Comparison of ENCODE assay signal across 32 cellular contexts in genomic region chr7:101547916-101548599, GRCh38.
A peak's percentile ranks its signal among the peaks of the same experiment; 100 is the strongest.
DNase-seq lines count a peak whose midpoint lies in the region; TF ChIP-seq lines count a peak whose summit lies in the region.
"Had no signal": no experiment of that assay in that cellular context is flagged by ENCODE, and none has a peak within 500 bp of the region (broad histone marks: within the 10 kb centered on the region; RNA-seq: fewer than 3 reads in every experiment).

No MANE protein-coding gene starts in this region.

- H3K27ac ChIP-seq in endodermal cell (ENCODE audit: low read depth, low read length) (no peak overlapping the region), brain microvascular endothelial cell (no peak overlapping the region)
- H3K27ac ChIP-seq: ascending aorta, KMS-11, ovary, SK-N-MC, testis, uterus had no signal

- H3K9ac ChIP-seq in endodermal cell (ENCODE audit: extremely low read depth, low read length, poor library complexity, severe bottlenecking), result no peak overlapping the region
- H3K9ac ChIP-seq: KMS-11 had no signal

- H3K27me3 Mint-ChIP-seq in activated naive CD4-positive, alpha-beta T cell treated with anti-CD3 and anti-CD28 coated beads, Interleukin-2, amount 10 ng/mL, durations not matched to agents 7 days and 5 days, result no peaks in the 10 kb centered on the region
- no peaks in the 10 kb centered on the region for H3K27me3 Mint-ChIP-seq in endodermal cell (ENCODE audit: insufficient read depth)
- H3K27me3 Mint-ChIP-seq in neural crest cell (ENCODE audit: low read depth), result peaks cover 24% of the 10 kb centered on the region

- H3K4me3 Mint-ChIP-seq in activated naive CD4-positive, alpha-beta T cell treated with anti-CD3 and anti-CD28 coated beads, Interleukin-2, amount 10 ng/mL, durations not matched to agents 7 days and 5 days, result no peak overlapping the region
- H3K4me3 Mint-ChIP-seq in endodermal cell (no peak overlapping the region), neural crest cell (no peak overlapping the region)
- H3K4me3 Mint-ChIP-seq: activated naive CD8-positive, alpha-beta T cell treated with anti-CD3 and anti-CD28 coated beads, Interleukin-2, amount 10 ng/mL, durations not matched to agents 7 days and 5 days; CD4-positive, alpha-beta memory T cell; natural killer cell; T-helper 1 cell treated with Interleukin-12 subunit alpha and Interleukin-12 subunit beta and Interleukin-4 antibody, amounts not matched to agents 30 μg/mL and 1 μg/mL, for 36 hours had no signal

- H3K9me3 Mint-ChIP-seq in activated naive CD4-positive, alpha-beta T cell treated with anti-CD3 and anti-CD28 coated beads, Interleukin-2, amount 10 ng/mL, durations not matched to agents 7 days and 5 days, result no peaks in the 10 kb centered on the region
- H3K9me3 Mint-ChIP-seq in endodermal cell (no peaks in the 10 kb centered on the region), neural crest cell (no peaks in the 10 kb centered on the region)
- H3K9me3 Mint-ChIP-seq: activated naive CD8-positive, alpha-beta T cell treated with anti-CD3 and anti-CD28 coated beads, Interleukin-2, amount 10 ng/mL, durations not matched to agents 7 days and 5 days; CD4-positive, alpha-beta memory T cell; natural killer cell; T-helper 1 cell treated with Interleukin-12 subunit alpha and Interleukin-12 subunit beta and Interleukin-4 antibody, amounts not matched to agents 30 μg/mL and 1 μg/mL, for 36 hours had no signal

- no peak overlapping the region for H3K4me3 ChIP-seq in endodermal cell (ENCODE audit: low read length)
- H3K4me3 ChIP-seq in brain microvascular endothelial cell (ENCODE audit: low read depth, low read length), result no peak overlapping the region
- H3K4me3 ChIP-seq: ascending aorta, MG63, ovary, SK-N-MC, testis, uterus had no signal

- H3K27me3 ChIP-seq in endodermal cell (ENCODE audit: control insufficient read depth, insufficient read depth, low read length, poor library complexity, severe bottlenecking), result no peaks in the 10 kb centered on the region
- H3K27me3 ChIP-seq in brain microvascular endothelial cell (replicated peaks), result no peaks in the 10 kb centered on the region
- H3K27me3 ChIP-seq: ascending aorta, MG63, ovary, testis, uterus had no signal

- no peaks in the 10 kb centered on the region for H3K9me3 ChIP-seq in endodermal cell (ENCODE audit: control insufficient read depth, low read length)
- H3K9me3 ChIP-seq: ascending aorta, MG63, ovary, testis, uterus had no signal

- in situ Hi-C loops in brain microvascular endothelial cell (cut with HindIII; ENCODE audit: low pct_ligation_motif_present, low sequenced_read_pairs), result no loop called here

- H3K36me3 ChIP-seq in endodermal cell (ENCODE audit: control insufficient read depth, insufficient read depth, low read length) (peaks cover 17% of the 10 kb centered on the region), brain microvascular endothelial cell (replicated peaks) (no peaks in the 10 kb centered on the region)
- H3K36me3 ChIP-seq: ascending aorta, MG63, ovary, uterus had no signal

- peak; percentile 5 for DNase-seq in activated naive CD4-positive, alpha-beta T cell treated with anti-CD3 and anti-CD28 coated beads, Interleukin-2, amount 10 ng/mL, durations not matched to agents 7 days and 5 days
- DNase-seq in activated naive CD4-positive, alpha-beta T cell (lab: John Stamatoyannopoulos, UW), result no peak
- DNase-seq in endodermal cell, result peak; percentile 36
- DNase-seq in neural crest cell (ENCODE audit: low read depth, low spot score), result no peak
- DNase-seq in HuH-7.5 (ENCODE audit: low spot score), result no peak
- DNase-seq in glomerular visceral epithelial cell (ENCODE audit: extremely low spot score), result no peak
- DNase-seq in GM03348 (ENCODE audit: low spot score), result no peak
- DNase-seq in brain microvascular endothelial cell, result no peak
- DNase-seq: activated CD4-positive, alpha-beta T cell treated with anti-CD3 and anti-CD28 coated beads, Interleukin-2, amount 50 U/mL, for 4 hours; caudate nucleus; CD4-positive, alpha-beta memory T cell; cortex of kidney; effector memory CD4-positive, alpha-beta T cell; erythroblast; kidney glomerular epithelial cell; MG63; natural killer cell; NCI-H1105 treated with DMSO at 0.1 percent for 48 hours; NCI-H187 treated with DMSO at 0.1 percent for 48 hours; NCI-H526; NK-92 treated with Interleukin-12 subunit alpha and Interleukin-12 subunit beta, amount 100 ng/mL, for 24 hours; retina; small intestine; stimulated activated naive CD4-positive, alpha-beta T cell treated with Interleukin-2 at 50 U/mL for 16 hours; testis; uterus had no signal

- no peak overlapping the region for H3K27ac Mint-ChIP-seq in activated naive CD4-positive, alpha-beta T cell treated with anti-CD3 and anti-CD28 coated beads, Interleukin-2, amount 10 ng/mL, durations not matched to agents 7 days and 5 days
- H3K27ac Mint-ChIP-seq in endodermal cell (no peak overlapping the region), neural crest cell (ENCODE audit: unreplicated experiment) (peak overlapping the region; percentile 71)
- H3K27ac Mint-ChIP-seq: activated naive CD8-positive, alpha-beta T cell treated with anti-CD3 and anti-CD28 coated beads, Interleukin-2, amount 10 ng/mL, durations not matched to agents 7 days and 5 days; CD4-positive, alpha-beta memory T cell; natural killer cell; T-helper 1 cell treated with Interleukin-12 subunit alpha and Interleukin-12 subunit beta and Interleukin-4 antibody, amounts not matched to agents 30 μg/mL and 1 μg/mL, for 36 hours had no signal

- CTCF ChIA-PET in activated naive CD4-positive, alpha-beta T cell treated with anti-CD3 and anti-CD28 coated beads, Interleukin-2, amount 10 ng/mL, durations not matched to agents 7 days and 5 days (lab: Charles Lee), result no interaction called here

- no peaks in the 10 kb centered on the region for H3K36me3 Mint-ChIP-seq in activated naive CD4-positive, alpha-beta T cell treated with anti-CD3 and anti-CD28 coated beads, Interleukin-2, amount 10 ng/mL, durations not matched to agents 7 days and 5 days
- peaks cover 30% of the 10 kb centered on the region for H3K36me3 Mint-ChIP-seq in endodermal cell (ENCODE audit: low read depth)
- H3K36me3 Mint-ChIP-seq in neural crest cell (ENCODE audit: low read depth), result peaks cover 5% of the 10 kb centered on the region
- H3K36me3 Mint-ChIP-seq: activated naive CD8-positive, alpha-beta T cell treated with anti-CD3 and anti-CD28 coated beads, Interleukin-2, amount 10 ng/mL, durations not matched to agents 7 days and 5 days; CD4-positive, alpha-beta memory T cell; natural killer cell had no signal

- no peaks in the 10 kb centered on the region for H3K4me1 ChIP-seq in endodermal cell (ENCODE audit: control insufficient read depth, insufficient read depth, low read length)
- H3K4me1 ChIP-seq: ascending aorta, uterus had no signal

- 93 to 95% methylated on average over 12 to 13 of the region's 13 CpGs for WGBS in endodermal cell (ENCODE audit: insufficient coverage in 1 of 2, insufficient read length in 1 of 2), 2 experiments

- H3K4me1 Mint-ChIP-seq in activated naive CD4-positive, alpha-beta T cell treated with anti-CD3 and anti-CD28 coated beads, Interleukin-2, amount 10 ng/mL, durations not matched to agents 7 days and 5 days, result no peaks in the 10 kb centered on the region
- no peaks in the 10 kb centered on the region for H3K4me1 Mint-ChIP-seq in endodermal cell
- peaks cover 10% of the 10 kb centered on the region for H3K4me1 Mint-ChIP-seq in neural crest cell
- H3K4me1 Mint-ChIP-seq: activated naive CD8-positive, alpha-beta T cell treated with anti-CD3 and anti-CD28 coated beads, Interleukin-2, amount 10 ng/mL, durations not matched to agents 7 days and 5 days; CD4-positive, alpha-beta memory T cell had no signal

- TF ChIP-seq CTCF in endodermal cell (conservative IDR thresholded peaks at IDR 0.05) (no peak), neural crest cell (conservative IDR thresholded peaks at IDR 0.05) (no peak), brain microvascular endothelial cell (IDR thresholded peaks at IDR 0.05; ENCODE audit: low read depth, low read length, missing control alignments) (no peak)

Comparison
In these comparisons a context has a peak if more than half of its experiments do, and no peak if none do; other contexts are left out.
1. DNase-seq: peak in activated naive CD4-positive, alpha-beta T cell treated with anti-CD3 and anti-CD28 coated beads, Interleukin-2, amount 10 ng/mL, durations not matched to agents 7 days and 5 days (single experiment) and endodermal cell (single experiment); none in activated naive CD4-positive, alpha-beta T cell (0 of 4), neural crest cell (single experiment), HuH-7.5 (single experiment), glomerular visceral epithelial cell (single experiment), GM03348 (single experiment) and brain microvascular endothelial cell (single experiment).